In genomic region chr13:106753241-106753640, GRCh38 we compare ENCODE assay signal across 17 cellular contexts.
A peak's percentile ranks its signal among the peaks of the same experiment; 100 is the strongest.
DNase-seq lines count a peak whose midpoint lies in the region; ATAC-seq and TF ChIP-seq lines count a peak whose summit lies in the region.
"Had no signal": no experiment of that assay in that cellular context is flagged by ENCODE, and none has a peak within 500 bp of the region (broad histone marks: within the 10 kb centered on the region; RNA-seq: fewer than 3 reads in every experiment).

No MANE protein-coding gene starts in this region.

- WGBS in hepatocyte (ENCODE audit: low lambda C conversion rate, missing lambda C conversion rate), result 19% methylated on average over 6 of the region's 6 CpGs

- H2AFZ ChIP-seq in hepatocyte, result peak overlapping the region; percentile 15

- H3K27ac Mint-ChIP-seq in progenitor cell of endocrine pancreas, result no peak overlapping the region
- H3K27ac Mint-ChIP-seq: activated CD4-positive, alpha-beta T cell treated with anti-CD3 and anti-CD28 coated beads, Interleukin-2, amount 10 ng/mL, durations not matched to agents 24 days and 14 days; naive B cell had no signal

- H3K4me3 ChIP-seq in BE2C (ENCODE audit: low read depth, low read length) (0 out of 2 replicates have a peak overlapping the region, but pooled peaks have one; percentile 6), LNCaP clone FGC (ENCODE audit: low read depth, low read length) (no peak overlapping the region), hepatocyte (no peak overlapping the region)

- no peaks in the 10 kb centered on the region for H3K9me2 ChIP-seq in hepatocyte (replicated peaks; ENCODE audit: insufficient read depth)

- no peak for ATAC-seq in GM21737 (IDR thresholded peaks at IDR 0.05; ENCODE audit: unreplicated experiment)
- ATAC-seq: left colon had no signal

- H3K9me3 ChIP-seq in BE2C, result no peaks in the 10 kb centered on the region
- H3K9me3 ChIP-seq in hepatocyte (ENCODE audit: low read depth), result no peaks in the 10 kb centered on the region

- no peaks in the 10 kb centered on the region for H3K36me3 Mint-ChIP-seq in progenitor cell of endocrine pancreas (ENCODE audit: insufficient read depth)
- H3K36me3 Mint-ChIP-seq: brain, naive B cell had no signal

- H3K27ac ChIP-seq in hepatocyte, result no peak overlapping the region

- TF ChIP-seq CTCF in BE2C (IDR thresholded peaks at IDR 0.05; ENCODE audit: low read depth, low read length), result no peak
- TF ChIP-seq CTCF in LNCaP clone FGC (IDR thresholded peaks at IDR 0.05; ENCODE audit: control insufficient read depth, extremely low read depth, insufficient read depth), result no peak
- no peak for TF ChIP-seq CTCF in hepatocyte (IDR thresholded peaks at IDR 0.05; ENCODE audit: poor library complexity)
- TF ChIP-seq CTCF in progenitor cell of endocrine pancreas (IDR thresholded peaks at IDR 0.05; ENCODE audit: unreplicated experiment), result no peak

- H3K4me3 Mint-ChIP-seq in progenitor cell of endocrine pancreas (ENCODE audit: low read depth), result peak overlapping the region; percentile 19
- H3K4me3 Mint-ChIP-seq: activated CD4-positive, alpha-beta T cell treated with anti-CD3 and anti-CD28 coated beads, Interleukin-2, amount 10 ng/mL, durations not matched to agents 24 days and 14 days; brain; naive B cell had no signal

- no peaks in the 10 kb centered on the region for H4K20me1 ChIP-seq in hepatocyte (ENCODE audit: insufficient read depth, poor library complexity, severe bottlenecking)

- no peaks in the 10 kb centered on the region for H3K79me2 ChIP-seq in hepatocyte

- H3K27me3 ChIP-seq in BE2C, result no peaks in the 10 kb centered on the region
- peaks cover 3% of the 10 kb centered on the region for H3K27me3 ChIP-seq in hepatocyte

- H3K36me3 ChIP-seq in BE2C (no peaks in the 10 kb centered on the region), hepatocyte (replicated peaks; ENCODE audit: insufficient read depth, low read depth) (no peaks in the 10 kb centered on the region)

- no peaks in the 10 kb centered on the region for H3K27me3 Mint-ChIP-seq in progenitor cell of endocrine pancreas

- no peaks in the 10 kb centered on the region for H3K9me3 Mint-ChIP-seq in progenitor cell of endocrine pancreas (ENCODE audit: low read depth)
- H3K9me3 Mint-ChIP-seq: activated CD4-positive, alpha-beta T cell treated with anti-CD3 and anti-CD28 coated beads, Interleukin-2, amount 10 ng/mL, durations not matched to agents 24 days and 14 days; naive B cell had no signal

- peak overlapping the region; percentile 1 for H3K4me2 ChIP-seq in hepatocyte

- H3K4me1 Mint-ChIP-seq in progenitor cell of endocrine pancreas (ENCODE audit: low read depth), result peaks cover 34% of the 10 kb centered on the region
- H3K4me1 Mint-ChIP-seq: activated CD4-positive, alpha-beta T cell treated with anti-CD3 and anti-CD28 coated beads, Interleukin-2, amount 10 ng/mL, durations not matched to agents 24 days and 14 days; naive B cell had no signal

- H3K4me1 ChIP-seq in BE2C, result 0 out of 2 replicates have a peak, but pooled peaks cover 3% of the 10 kb centered on the region
- peaks cover 15% of the 10 kb centered on the region for H3K4me1 ChIP-seq in hepatocyte (ENCODE audit: insufficient read depth)

- no peak for DNase-seq in BE2C
- DNase-seq in LNCaP clone FGC (ENCODE audit: low read depth), result peak; percentile 79
- peak; percentile 23 for DNase-seq in hepatocyte (ENCODE audit: low spot score)
- DNase-seq in progenitor cell of endocrine pancreas (ENCODE audit: low spot score, unreplicated experiment), result no peak
- no peak for DNase-seq in OCI-M2 (lab: John Stamatoyannopoulos, UW; ENCODE audit: unreplicated experiment)
- no peak for DNase-seq in NCI-H446 treated with DMSO at 0.1 percent for 48 hours (lab: John Stamatoyannopoulos, UW)
- no peak for DNase-seq in AG20443 (ENCODE audit: low spot score)
- DNase-seq: activated CD4-positive, alpha-beta T cell treated with anti-CD3 and anti-CD28 coated beads, Interleukin-2, amount 10 ng/mL, durations not matched to agents 24 days and 14 days; activated naive CD4-positive, alpha-beta T cell treated with anti-CD3 and anti-CD28 coated beads, Interleukin-2, amount 50 U/mL, for 16 hours; Calu3; GOT3; left colon; naive B cell; NCI-H1694 treated with DMSO at 0.1 percent for 48 hours; stimulated activated CD4-positive, alpha-beta T cell treated with anti-CD3 and anti-CD28 coated beads, Interleukin-1b, Interleukin-23, amount 100 ng/mL, for 48 hours had no signal

Comparison
In these comparisons a context has a peak if more than half of its experiments do, and no peak if none do; other contexts are left out.
1. DNase-seq: peak in LNCaP clone FGC (single experiment) and hepatocyte (single experiment); none in BE2C (single experiment), progenitor cell of endocrine pancreas (single experiment), OCI-M2 (single experiment), NCI-H446 treated with DMSO at 0.1 percent for 48 hours (single experiment) and AG20443 (single experiment).